ENCODE assay signal across 1 cellular context in genomic region chr2:37376421-37377186, GRCh38.
TF ChIP-seq lines count a peak whose summit lies in the region.

No MANE protein-coding gene starts in this region.

TF ChIP-seq in HepG2, 621 proteins besides CTCF, POLR2A, EP300 and RAD21:
- TF ChIP-seq ZBTB40 (IDR thresholded peaks at IDR 0.05) (no peak), ZBTB40 (CRISPR knock-in tag; IDR thresholded peaks at IDR 0.05) (no peak), ZMAT5 (CRISPR knock-in tag; IDR thresholded peaks at IDR 0.05; ENCODE audit: borderline replicate concordance, low read depth) (no peak), ZNF713 (CRISPR knock-in tag; IDR thresholded peaks at IDR 0.05) (no peak), JUND (CRISPR knock-in tag; IDR thresholded peaks at IDR 0.05) (no peak), ZNF646 (CRISPR knock-in tag; IDR thresholded peaks at IDR 0.05) (no peak), HOXA9 (CRISPR knock-in tag; IDR thresholded peaks at IDR 0.05; ENCODE audit: borderline replicate concordance) (no peak), MYNN (CRISPR knock-in tag; IDR thresholded peaks at IDR 0.05; ENCODE audit: low read depth) (no peak), ZFX (CRISPR knock-in tag; IDR thresholded peaks at IDR 0.05; ENCODE audit: low read depth) (no peak)
